ENCODE assay signal across 26 cellular contexts in genomic region chr1:204292733-204293132, GRCh38.
DNase-seq lines count a peak whose midpoint lies in the region; ATAC-seq and TF ChIP-seq lines count a peak whose summit lies in the region.
"Had no signal": no experiment of that assay in that cellular context is flagged by ENCODE, and none has a peak within 500 bp of the region (broad histone marks: within the 10 kb centered on the region; RNA-seq: fewer than 3 reads in every experiment).

No MANE protein-coding gene starts in this region.

- no peak overlapping the region for H3K4me3 ChIP-seq in SK-N-SH (ENCODE audit: low read depth in 2 of 2, low read length in 1 of 2)
- H3K4me3 ChIP-seq in heart left ventricle: no peak overlapping the region
- no peak overlapping the region for H3K4me3 ChIP-seq in transverse colon
- H3K4me3 ChIP-seq: psoas muscle, testis had no signal

- no peak overlapping the region for H3K4me2 ChIP-seq in SK-N-SH

- no peaks in the 10 kb centered on the region for H3K9me3 Mint-ChIP-seq in nephron
- H3K9me3 Mint-ChIP-seq: activated naive CD4-positive, alpha-beta T cell treated with anti-CD3 and anti-CD28 coated beads, Interleukin-2, amount 50 U/mL, for 24 hours; activated T-helper 17 cell treated with anti-CD3 and anti-CD28 coated beads, Interleukin-2, amount 50 U/mL, for 72 hours; naive thymus-derived CD4-positive, alpha-beta T cell had no signal

- TF ChIP-seq EP300 in SK-N-SH (IDR thresholded peaks at IDR 0.05; ENCODE audit: borderline replicate concordance in 1 of 2, low read depth in 1 of 2, low read length in 1 of 2) (peak in 1 of 2 experiments; percentile 90; a peak in 2 of 4 replicates), transverse colon (IDR thresholded peaks at IDR 0.05; ENCODE audit: low read depth) (no peak)

- TF ChIP-seq CTCF in SK-N-SH (IDR thresholded peaks at IDR 0.05): no peak
- no peak for TF ChIP-seq CTCF in heart left ventricle (IDR thresholded peaks at IDR 0.05)
- no peak for TF ChIP-seq CTCF in nephron (IDR thresholded peaks at IDR 0.05; ENCODE audit: unreplicated experiment in 3 of 3)
- no peak for TF ChIP-seq CTCF in transverse colon (IDR thresholded peaks at IDR 0.05)

- CTCF ChIA-PET in SK-N-SH (lab: Yijun Ruan, JAX): interaction anchor here (1.0 to 1.6 kb wide), 4 partner anchors 9 to 70 kb away, joined by 3 to 7 read pairs (median 4); partner anchors contain the start of gene PLEKHA6

- H3K27ac ChIP-seq in SK-N-SH (ENCODE audit: low read depth in 2 of 2, low read length in 1 of 2) (peak overlapping the region in 1 of 2 experiments; percentile 92; a peak in 2 of 4 replicates), heart left ventricle (peak overlapping the region; percentile 12 to 91 (median 55)), transverse colon (peak overlapping the region; percentile 61 to 74 (median 66))
- H3K27ac ChIP-seq: testis had no signal

- H3K36me3 Mint-ChIP-seq in nephron (ENCODE audit: low read depth): no peaks in the 10 kb centered on the region
- H3K36me3 Mint-ChIP-seq: activated naive CD4-positive, alpha-beta T cell treated with anti-CD3 and anti-CD28 coated beads, Interleukin-2, amount 50 U/mL, for 24 hours; CD4-positive, alpha-beta memory T cell; naive thymus-derived CD4-positive, alpha-beta T cell had no signal

- intact Hi-C loops in heart left ventricle (cut with DNase I) (loop anchor here in 1 of 10 donors (10.0 kb wide), 1 partner anchor 52 kb away; no protein-coding TSS in a partner anchor), transverse colon (cut with DNase I; ENCODE audit: low total_unique reads) (no loop called here)

- POLR2A ChIA-PET in SK-N-SH (lab: Yijun Ruan, JAX): interaction anchor here (1.0 to 1.5 kb wide), 2 partner anchors 9 to 10 kb away, joined by 3 to 6 read pairs; no protein-coding TSS in a partner anchor

- peaks cover 2% of the 10 kb centered on the region for H3F3A ChIP-seq in SK-N-SH (replicated peaks; ENCODE audit: insufficient read depth)

- H3K9me2 ChIP-seq in SK-N-SH: no peaks in the 10 kb centered on the region

- H3K36me3 ChIP-seq in SK-N-SH (replicated peaks in 1 of 2; ENCODE audit: control insufficient read depth in 1 of 2, insufficient read depth in 2 of 2, low read length in 1 of 2) (no peaks in the 10 kb centered on the region), heart left ventricle (no peaks in the 10 kb centered on the region), transverse colon (no peaks in the 10 kb centered on the region)

- H3K4me1 Mint-ChIP-seq in nephron: peaks cover 81% of the 10 kb centered on the region
- H3K4me1 Mint-ChIP-seq: activated T-helper 17 cell treated with anti-CD3 and anti-CD28 coated beads, Interleukin-2, amount 50 U/mL, for 72 hours; B cell had no signal

- H3K9me3 ChIP-seq in SK-N-SH (no peaks in the 10 kb centered on the region), heart left ventricle (no peaks in the 10 kb centered on the region), transverse colon (no peaks in the 10 kb centered on the region)
- H3K9me3 ChIP-seq: psoas muscle, testis had no signal

- no peaks in the 10 kb centered on the region for H3K27me3 Mint-ChIP-seq in nephron (ENCODE audit: low read depth)
- H3K27me3 Mint-ChIP-seq: activated naive CD4-positive, alpha-beta T cell treated with anti-CD3 and anti-CD28 coated beads, Interleukin-2, amount 50 U/mL, for 24 hours had no signal

- in situ Hi-C loops in transverse colon (cut with MboI; ENCODE audit: low pct_ligation_motif_present in 1 of 4, low pct_unique_long_range_greater_than_20kb in 1 of 4, low sequenced_read_pairs in 3 of 4): no loop called here

- H3K9ac ChIP-seq in SK-N-SH: no peak overlapping the region

- no peak; the same call in 1 of the 2 replicates for TF ChIP-seq RAD21 in SK-N-SH (IDR thresholded peaks at IDR 0.05; ENCODE audit: low read length)

- DNase-seq in SK-N-SH (peak; percentile 48), heart left ventricle (peak in 2 of 5 donors; percentile 51 to 57), transverse colon (no peak)
- DNase-seq in stimulated activated CD4-positive, alpha-beta T cell treated with anti-CD3 and anti-CD28 coated beads, Interleukin-4, amount 100 ng/mL, for 4 hours: no peak
- DNase-seq in stimulated activated CD4-positive, alpha-beta T cell treated with anti-CD3 and anti-CD28 coated beads, Interleukin-2, amount 100 ng/mL, for 24 hours: no peak
- DNase-seq: ACHN; activated CD4-positive, alpha-beta T cell treated with anti-CD3 and anti-CD28 coated beads for 48 hours; amygdala; CD4-positive, alpha-beta memory T cell; DMS 273 treated with DMSO at 0.1 percent for 48 hours; H7; naive thymus-derived CD4-positive, alpha-beta T cell; NCI-H1436; NCI-H345; NCI-H69; nucleus accumbens; psoas muscle; stimulated activated naive CD4-positive, alpha-beta T cell; T1000; testis had no signal

- no peaks in the 10 kb centered on the region for H3K79me2 ChIP-seq in SK-N-SH (ENCODE audit: insufficient read depth)

- H3K27ac Mint-ChIP-seq in nephron: peak overlapping the region; percentile 68 to 99 (median 88)
- H3K27ac Mint-ChIP-seq: activated naive CD4-positive, alpha-beta T cell treated with anti-CD3 and anti-CD28 coated beads, Interleukin-2, amount 50 U/mL, for 24 hours; activated T-helper 17 cell treated with anti-CD3 and anti-CD28 coated beads, Interleukin-2, amount 50 U/mL, for 72 hours; B cell; CD4-positive, alpha-beta memory T cell; naive thymus-derived CD4-positive, alpha-beta T cell had no signal

- H4K20me1 ChIP-seq in SK-N-SH (ENCODE audit: insufficient read depth): no peaks in the 10 kb centered on the region

- TF ChIP-seq POLR2A in heart left ventricle (IDR thresholded peaks at IDR 0.05) (no peak), transverse colon (IDR thresholded peaks at IDR 0.05) (no peak)

- H3K4me3 Mint-ChIP-seq in nephron: peak overlapping the region in 1 of 3 experiments; percentile 24
- H3K4me3 Mint-ChIP-seq: activated naive CD4-positive, alpha-beta T cell treated with anti-CD3 and anti-CD28 coated beads, Interleukin-2, amount 50 U/mL, for 24 hours; activated T-helper 17 cell treated with anti-CD3 and anti-CD28 coated beads, Interleukin-2, amount 50 U/mL, for 72 hours; B cell; CD4-positive, alpha-beta memory T cell; naive thymus-derived CD4-positive, alpha-beta T cell had no signal

- H3K4me1 ChIP-seq in SK-N-SH (ENCODE audit: control insufficient read depth in 1 of 2, insufficient read depth in 2 of 2, low read depth in 1 of 2, low read length in 1 of 2) (peaks cover 0 to 70% of the 10 kb centered on the region in 2 experiments; a peak in 2 of 4 replicates), heart left ventricle (peaks cover 9 to 70% (median 38%) of the 10 kb centered on the region in 12 donors), transverse colon (peaks cover 16 to 55% (median 26%) of the 10 kb centered on the region in 4 donors)

- WGBS in SK-N-SH (ENCODE audit: low lambda C conversion rate): 43% methylated on average over 2 of the region's 5 CpGs
- WGBS in heart left ventricle, 4 donors: 47 to 61% (median 57%) methylated on average over 5 of the region's 5 CpGs
- WGBS in transverse colon (ENCODE audit: low coverage in 1 of 2), 2 donors: 29 to 49% methylated on average over 3 to 5 of the region's 5 CpGs

- peak in 2 of 4 donors; percentile 12 to 40 for ATAC-seq in heart left ventricle
- ATAC-seq in HG03442 (IDR thresholded peaks at IDR 0.05; ENCODE audit: unreplicated experiment): no peak
- ATAC-seq in GM21619 (IDR thresholded peaks at IDR 0.05; ENCODE audit: unreplicated experiment): no peak
- ATAC-seq: activated T-helper 17 cell treated with anti-CD3 and anti-CD28 coated beads, Interleukin-2, amount 50 U/mL, for 72 hours; naive thymus-derived CD4-positive, alpha-beta T cell; psoas muscle had no signal

- H3K27me3 ChIP-seq in SK-N-SH (ENCODE audit: insufficient read depth) (peaks cover 28% of the 10 kb centered on the region), heart left ventricle (no peaks in the 10 kb centered on the region), transverse colon (no peaks in the 10 kb centered on the region)
- H3K27me3 ChIP-seq: testis had no signal

- H2AFZ ChIP-seq in SK-N-SH (ENCODE audit: low read depth): no peak overlapping the region

TF ChIP-seq in SK-N-SH, 30 proteins besides CTCF, POLR2A, EP300 and RAD21:
- TF ChIP-seq RCOR1 (IDR thresholded peaks at IDR 0.05; ENCODE audit: low read length) (peak; percentile 61; the same call in 1 of the 2 replicates), GABPA (IDR thresholded peaks at IDR 0.05; ENCODE audit: low read depth) (no peak), MAX (IDR thresholded peaks at IDR 0.05; ENCODE audit: low read depth) (no peak), TCF12 (IDR thresholded peaks at IDR 0.05) (peak; percentile 28; the same call in 1 of the 2 replicates), REST (IDR thresholded peaks at IDR 0.05; ENCODE audit: low read depth, low read length) (no peak), MXI1 (IDR thresholded peaks at IDR 0.05; ENCODE audit: low read depth, low read length) (0 out of 2 replicates have a peak, but pooled peaks have one; percentile 32)
